13 cellular contexts compared by ENCODE assay signal in genomic region chr6:45715508-45715803, GRCh38.
"Had no signal": no experiment of that assay in that cellular context is flagged by ENCODE, and none has a peak within 500 bp of the region (broad histone marks: within the 10 kb centered on the region; RNA-seq: fewer than 3 reads in every experiment).

No MANE protein-coding gene starts in this region.

- H3K36me3 Mint-ChIP-seq: immature natural killer cell, WTC11 had no signal

- H3K27ac ChIP-seq: foreskin keratinocyte, tibial nerve had no signal

- H3K27ac Mint-ChIP-seq: immature natural killer cell, T-helper 17 cell, WTC11 had no signal

- DNase-seq: activated CD4-positive, alpha-beta T cell treated with anti-CD3 and anti-CD28 coated beads, Interleukin-2, amount 50 U/mL, for 4 hours; activated naive CD4-positive, alpha-beta T cell treated with Interleukin-2 at 50 U/mL for 16 hours; dermis blood vessel endothelial cell; foreskin keratinocyte; immature natural killer cell; mesendoderm; T-helper 17 cell had no signal

- H3K27me3 Mint-ChIP-seq: effector memory CD8-positive, alpha-beta T cell had no signal

- H3K27me3 ChIP-seq: foreskin keratinocyte, tibial nerve had no signal

- H3K9me3 Mint-ChIP-seq: activated T-helper 1 cell treated with anti-CD3 and anti-CD28 coated beads, Interleukin-12 subunit alpha, Interleukin-12 subunit beta, Interleukin-2, Interleukin-4 antibody, amounts not matched to agents 30 ng/mL and 10 ng/mL and 1 ng/mL, durations not matched to agents 14 hours and 24 hours and 36 hours; effector memory CD8-positive, alpha-beta T cell; immature natural killer cell; nephron; WTC11 had no signal

- H3K4me3 ChIP-seq: skin epidermis, tibial nerve had no signal

- H3K4me3 Mint-ChIP-seq: activated T-helper 1 cell treated with anti-CD3 and anti-CD28 coated beads, Interleukin-12 subunit alpha, Interleukin-12 subunit beta, Interleukin-2, Interleukin-4 antibody, amounts not matched to agents 30 ng/mL and 10 ng/mL and 1 ng/mL, durations not matched to agents 14 hours and 24 hours and 36 hours; immature natural killer cell; nephron; T-helper 17 cell; WTC11 had no signal

- H3K36me3 ChIP-seq: tibial nerve had no signal
